Comparison of ENCODE assay signal across 8 cellular contexts in the genomic region with DNA sequence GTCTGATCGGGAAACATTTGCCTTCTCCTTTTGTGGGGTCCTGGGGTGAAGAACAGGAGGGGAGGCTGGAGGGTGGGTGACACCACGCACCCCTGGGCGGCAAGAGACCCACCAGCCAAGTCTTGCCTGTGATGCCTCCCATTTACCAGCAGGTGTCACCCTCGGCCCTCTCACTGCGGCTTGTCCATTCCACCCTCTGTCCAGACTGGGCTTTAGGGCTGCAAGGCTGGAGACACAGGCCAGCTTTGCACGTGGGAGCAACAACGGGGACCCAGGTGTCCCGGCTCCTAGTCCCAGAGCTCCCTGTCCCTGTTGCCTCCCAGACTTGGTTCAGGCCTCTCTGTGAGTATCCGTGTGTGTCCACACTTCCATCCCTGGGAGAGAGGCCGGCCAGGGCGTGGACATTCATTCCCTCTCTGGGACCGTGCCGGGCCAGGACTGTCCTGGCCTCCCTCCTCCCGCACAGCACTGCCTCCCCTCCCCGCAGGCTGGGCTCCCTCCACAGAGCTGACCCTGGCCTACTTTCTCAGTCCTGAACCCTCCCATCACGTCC. TPM values are rescaled to one million over a fixed set of nuclear protein-coding genes. Genes with fewer than 3 reads are reported as not detected.
A peak's percentile ranks its signal among the peaks of the same experiment; 100 is the strongest.
DNase-seq lines count a peak whose midpoint lies in the region; ATAC-seq, FAIRE-seq and TF ChIP-seq lines count a peak whose summit lies in the region.

No MANE protein-coding gene starts in this region.

- CTCF ChIA-PET in Caco-2 (lab: Charles Lee): interaction anchor here (0.5 to 1.5 kb wide), 3 partner anchors 146 to 162 kb away, joined by 3 to 4 read pairs (median 3); no protein-coding TSS in a partner anchor

- no peaks in the 10 kb centered on the region for H3K36me3 Mint-ChIP-seq in Caco-2 (ENCODE audit: insufficient read depth, unreplicated experiment)
- H3K36me3 Mint-ChIP-seq in glutamatergic neuron (ENCODE audit: unreplicated experiment): no peaks in the 10 kb centered on the region
- H3K36me3 Mint-ChIP-seq in type B pancreatic cell: no peaks in the 10 kb centered on the region

- H3K36me3 ChIP-seq in Caco-2 (ENCODE audit: control insufficient read depth, insufficient read depth, low read length) (no peaks in the 10 kb centered on the region), SJCRH30 (no peaks in the 10 kb centered on the region)

- H3K27ac Mint-ChIP-seq in Caco-2 (ENCODE audit: unreplicated experiment): no peak overlapping the region
- H3K27ac Mint-ChIP-seq in glutamatergic neuron (ENCODE audit: unreplicated experiment): no peak overlapping the region
- no peak overlapping the region for H3K27ac Mint-ChIP-seq in type B pancreatic cell

- intact Hi-C loops in Caco-2 (cut with micrococcal nuclease; ENCODE audit: unreplicated experiment): loop anchor here (1.0 to 10.0 kb wide), 4 partner anchors 48 to 237 kb away; a partner anchor contains a TSS

- H3K4me1 Mint-ChIP-seq in Caco-2 (ENCODE audit: low read depth, unreplicated experiment) (peaks cover 9% of the 10 kb centered on the region), glutamatergic neuron (ENCODE audit: low read depth, unreplicated experiment) (no peaks in the 10 kb centered on the region), type B pancreatic cell (ENCODE audit: unreplicated experiment) (peaks cover 4% of the 10 kb centered on the region)

- H3K27me3 Mint-ChIP-seq in Caco-2 (ENCODE audit: insufficient read depth, unreplicated experiment) (no peaks in the 10 kb centered on the region), glutamatergic neuron (ENCODE audit: unreplicated experiment) (peaks cover 7% of the 10 kb centered on the region), type B pancreatic cell (no peaks in the 10 kb centered on the region)

- POLR2A ChIA-PET in Caco-2 (lab: Charles Lee): no interaction called here

- no peak overlapping the region for H3K4me3 ChIP-seq in Caco-2 (ENCODE audit: low read depth, low read length)
- no peak overlapping the region for H3K4me3 ChIP-seq in SJCRH30

- DNase-seq in Caco-2 (peak; percentile 73 to 84), HTR-8/SVneo (ENCODE audit: insufficient read length, low spot score) (peak; percentile 85), SJCRH30 (peak; percentile 79 to 92), glutamatergic neuron (peak; percentile 77), pons (ENCODE audit: low spot score) (peak; percentile 77), type B pancreatic cell (ENCODE audit: extremely low spot score, unreplicated experiment) (peak; percentile 80)
- DNase-seq in activated naive CD4-positive, alpha-beta T cell treated with Interleukin-2 at 50 U/mL for 16 hours: peak; percentile 53

- H3K27me3 ChIP-seq in Caco-2 (replicated peaks; ENCODE audit: control insufficient read depth, insufficient read depth, low read length) (no peaks in the 10 kb centered on the region), SJCRH30 (no peaks in the 10 kb centered on the region)

- peak; percentile 93 to 95 for TF ChIP-seq CTCF in Caco-2 (IDR thresholded peaks at IDR 0.05; ENCODE audit: insufficient read depth in 1 of 2, low read depth in 1 of 2, low read length in 1 of 2, severe bottlenecking in 1 of 2, unreplicated experiment in 1 of 2)
- peak; percentile 92 for TF ChIP-seq CTCF in glutamatergic neuron (IDR thresholded peaks at IDR 0.05; ENCODE audit: partially characterized antibody, unreplicated experiment)
- peak; percentile 99 for TF ChIP-seq CTCF in type B pancreatic cell (conservative IDR thresholded peaks at IDR 0.05)

- H3K9me3 ChIP-seq in Caco-2 (no peaks in the 10 kb centered on the region), SJCRH30 (replicated peaks) (no peaks in the 10 kb centered on the region)

- no peak overlapping the region for H3K27ac ChIP-seq in SJCRH30

- H3K4me1 ChIP-seq in Caco-2 (no peaks in the 10 kb centered on the region), SJCRH30 (peaks cover 8% of the 10 kb centered on the region; the same call in 1 of the 2 replicates)

- H3K4me3 Mint-ChIP-seq in Caco-2 (ENCODE audit: unreplicated experiment) (no peak overlapping the region), glutamatergic neuron (ENCODE audit: unreplicated experiment) (no peak overlapping the region), type B pancreatic cell (no peak overlapping the region)

- no TSS peak for BruUV-seq in Caco-2 (replicated peaks; lab: Mats Ljungman, UMichigan)

- no peak for ATAC-seq in HG02970 (IDR thresholded peaks at IDR 0.05; ENCODE audit: low FRiP score, unreplicated experiment)

- H3K9me3 Mint-ChIP-seq in Caco-2 (ENCODE audit: unreplicated experiment): no peaks in the 10 kb centered on the region
- peaks cover 2% of the 10 kb centered on the region for H3K9me3 Mint-ChIP-seq in glutamatergic neuron (ENCODE audit: unreplicated experiment)
- H3K9me3 Mint-ChIP-seq in type B pancreatic cell: no peaks in the 10 kb centered on the region

- FAIRE-seq in HTR-8/SVneo (lab: Jason Lieb, UNC): no peak

RNA-seq across cellular contexts. Expression of a gene that starts 36.2 kb away (rescaled TPM):
- total RNA-seq in Caco-2 (2022) (53.6 and 54.6 TPM in 2 replicates), glutamatergic neuron (ENCODE audit: unreplicated experiment) (59.4 TPM), type B pancreatic cell (ENCODE audit: low replicate concordance) (43.6 and 47.9 TPM in 2 replicates)
- total RNA-seq in SJCRH30 (2014; rRNA removed; shearing (Covaris generic)): 49.3 and 58.8 TPM in 2 replicates
